In the genomic region with DNA sequence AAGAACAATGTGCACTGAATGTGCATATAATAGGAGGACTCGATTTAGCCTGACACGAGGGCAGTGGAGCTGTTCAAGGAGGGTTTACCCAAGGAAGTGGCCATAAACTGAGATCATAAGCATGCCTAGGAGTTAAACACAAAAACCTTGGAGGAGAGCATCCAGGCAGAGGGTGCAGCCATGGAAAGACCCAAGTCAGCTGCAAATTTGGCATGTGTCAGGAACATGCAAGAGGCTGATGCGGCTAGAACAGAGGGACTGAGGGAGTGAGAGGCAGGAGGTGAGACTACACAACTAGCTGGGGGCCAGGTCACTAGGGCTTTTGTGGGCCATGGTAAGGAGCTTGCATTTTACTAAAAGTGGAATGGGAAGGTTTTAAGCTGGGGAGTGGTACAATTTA, we compare ENCODE assay signal across 1 cellular context.
TF ChIP-seq lines count a peak whose summit lies in the region.

No MANE protein-coding gene starts in this region.

TF ChIP-seq in HepG2, 621 proteins besides CTCF, POLR2A, EP300 and RAD21 (continued from another document):
- TF ChIP-seq, protein P1, sequence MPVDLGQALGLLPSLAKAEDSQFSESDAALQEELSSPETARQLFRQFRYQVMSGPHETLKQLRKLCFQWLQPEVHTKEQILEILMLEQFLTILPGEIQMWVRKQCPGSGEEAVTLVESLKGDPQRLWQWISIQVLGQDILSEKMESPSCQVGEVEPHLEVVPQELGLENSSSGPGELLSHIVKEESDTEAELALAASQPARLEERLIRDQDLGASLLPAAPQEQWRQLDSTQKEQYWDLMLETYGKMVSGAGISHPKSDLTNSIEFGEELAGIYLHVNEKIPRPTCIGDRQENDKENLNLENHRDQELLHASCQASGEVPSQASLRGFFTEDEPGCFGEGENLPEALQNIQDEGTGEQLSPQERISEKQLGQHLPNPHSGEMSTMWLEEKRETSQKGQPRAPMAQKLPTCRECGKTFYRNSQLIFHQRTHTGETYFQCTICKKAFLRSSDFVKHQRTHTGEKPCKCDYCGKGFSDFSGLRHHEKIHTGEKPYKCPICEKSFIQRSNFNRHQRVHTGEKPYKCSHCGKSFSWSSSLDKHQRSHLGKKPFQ (CRISPR knock-in tag; IDR thresholded peaks at IDR 0.05; ENCODE audit: insufficient replicate concordance), result no peak
- TF ChIP-seq, protein P2, sequence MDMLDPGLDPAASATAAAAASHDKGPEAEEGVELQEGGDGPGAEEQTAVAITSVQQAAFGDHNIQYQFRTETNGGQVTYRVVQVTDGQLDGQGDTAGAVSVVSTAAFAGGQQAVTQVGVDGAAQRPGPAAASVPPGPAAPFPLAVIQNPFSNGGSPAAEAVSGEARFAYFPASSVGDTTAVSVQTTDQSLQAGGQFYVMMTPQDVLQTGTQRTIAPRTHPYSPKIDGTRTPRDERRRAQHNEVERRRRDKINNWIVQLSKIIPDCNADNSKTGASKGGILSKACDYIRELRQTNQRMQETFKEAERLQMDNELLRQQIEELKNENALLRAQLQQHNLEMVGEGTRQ (IDR thresholded peaks at IDR 0.05; ENCODE audit: low read depth, low read length), result no peak
- TF ChIP-seq, protein P2 (CRISPR knock-in tag; IDR thresholded peaks at IDR 0.05; ENCODE audit: borderline replicate concordance), result no peak
- no peak for TF ChIP-seq RBAK (CRISPR knock-in tag; IDR thresholded peaks at IDR 0.05)
- TF ChIP-seq, protein P3, sequence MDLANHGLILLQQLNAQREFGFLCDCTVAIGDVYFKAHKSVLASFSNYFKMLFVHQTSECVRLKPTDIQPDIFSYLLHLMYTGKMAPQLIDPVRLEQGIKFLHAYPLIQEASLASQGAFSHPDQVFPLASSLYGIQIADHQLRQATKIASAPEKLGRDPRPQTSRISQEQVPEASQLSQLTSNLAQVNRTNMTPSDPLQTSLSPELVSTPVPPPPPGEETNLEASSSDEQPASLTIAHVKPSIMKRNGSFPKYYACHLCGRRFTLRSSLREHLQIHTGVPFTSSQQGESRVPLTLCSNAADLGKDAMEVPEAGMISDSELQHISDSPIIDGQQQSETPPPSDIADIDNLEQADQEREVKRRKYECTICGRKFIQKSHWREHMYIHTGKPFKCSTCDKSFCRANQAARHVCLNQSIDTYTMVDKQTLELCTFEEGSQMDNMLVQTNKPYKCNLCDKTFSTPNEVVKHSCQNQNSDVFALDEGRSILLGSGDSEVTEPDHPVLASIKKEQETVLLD (CRISPR knock-in tag; IDR thresholded peaks at IDR 0.05; ENCODE audit: low read depth), result no peak
- no peak for TF ChIP-seq NR2F1 (CRISPR knock-in tag; IDR thresholded peaks at IDR 0.05)
- no peak for TF ChIP-seq ZNF713 (CRISPR knock-in tag; IDR thresholded peaks at IDR 0.05)
